Comparison of ENCODE assay signal across 1 cellular context in the genomic region with DNA sequence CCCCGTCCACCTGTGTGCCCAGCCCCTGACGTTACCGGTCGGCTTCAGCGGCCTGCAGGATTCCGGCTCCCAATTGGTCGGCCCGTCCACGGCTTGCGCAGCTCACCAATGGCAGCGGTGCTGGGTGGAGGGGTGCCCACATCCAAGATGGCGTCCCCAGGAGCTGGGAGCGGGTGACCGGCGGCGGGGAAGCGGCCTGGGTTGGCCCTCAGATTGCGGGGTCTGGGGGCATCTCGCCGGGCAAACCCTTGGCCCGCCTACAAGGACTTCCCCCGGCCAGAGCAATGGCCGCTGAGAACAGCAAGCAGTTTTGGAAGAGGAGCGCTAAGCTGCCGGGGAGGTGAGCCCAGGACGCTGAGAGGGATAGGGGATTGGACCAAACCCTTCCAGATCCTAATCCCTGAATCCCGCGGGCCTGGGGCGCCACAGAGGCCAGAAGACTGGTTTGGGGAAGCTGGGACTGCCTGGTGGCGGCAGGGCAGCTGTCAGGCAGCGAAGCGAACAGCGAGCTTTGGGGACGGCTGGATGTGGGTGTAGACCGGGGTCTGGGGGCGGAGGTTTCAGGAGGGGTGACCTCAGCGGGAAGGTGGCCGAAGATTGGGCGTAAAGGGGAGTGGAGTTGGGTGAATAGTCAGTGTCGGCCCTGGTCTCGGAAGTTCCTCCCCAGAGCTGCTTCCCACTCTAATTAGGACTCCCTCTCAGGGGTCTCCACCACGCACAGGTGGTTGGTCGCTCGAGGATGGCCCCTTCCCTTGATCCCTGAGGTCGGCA.
TF ChIP-seq lines count a peak whose summit lies in the region.

A gene with protein sequence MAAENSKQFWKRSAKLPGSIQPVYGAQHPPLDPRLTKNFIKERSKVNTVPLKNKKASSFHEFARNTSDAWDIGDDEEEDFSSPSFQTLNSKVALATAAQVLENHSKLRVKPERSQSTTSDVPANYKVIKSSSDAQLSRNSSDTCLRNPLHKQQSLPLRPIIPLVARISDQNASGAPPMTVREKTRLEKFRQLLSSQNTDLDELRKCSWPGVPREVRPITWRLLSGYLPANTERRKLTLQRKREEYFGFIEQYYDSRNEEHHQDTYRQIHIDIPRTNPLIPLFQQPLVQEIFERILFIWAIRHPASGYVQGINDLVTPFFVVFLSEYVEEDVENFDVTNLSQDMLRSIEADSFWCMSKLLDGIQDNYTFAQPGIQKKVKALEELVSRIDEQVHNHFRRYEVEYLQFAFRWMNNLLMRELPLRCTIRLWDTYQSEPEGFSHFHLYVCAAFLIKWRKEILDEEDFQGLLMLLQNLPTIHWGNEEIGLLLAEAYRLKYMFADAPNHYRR (plus strand): TSS at position 139 of the 771 bp plus-strand sequence. CDS start 146 bp downstream, at position 285.
A gene (minus strand): TSS at position 511 of the 771 bp plus-strand sequence. CDS start 39,114 bp downstream, outside the sequence.

TF ChIP-seq in A549, 52 proteins besides CTCF, POLR2A, EP300 and RAD21 (continued from another document):
- TF ChIP-seq, protein P1, sequence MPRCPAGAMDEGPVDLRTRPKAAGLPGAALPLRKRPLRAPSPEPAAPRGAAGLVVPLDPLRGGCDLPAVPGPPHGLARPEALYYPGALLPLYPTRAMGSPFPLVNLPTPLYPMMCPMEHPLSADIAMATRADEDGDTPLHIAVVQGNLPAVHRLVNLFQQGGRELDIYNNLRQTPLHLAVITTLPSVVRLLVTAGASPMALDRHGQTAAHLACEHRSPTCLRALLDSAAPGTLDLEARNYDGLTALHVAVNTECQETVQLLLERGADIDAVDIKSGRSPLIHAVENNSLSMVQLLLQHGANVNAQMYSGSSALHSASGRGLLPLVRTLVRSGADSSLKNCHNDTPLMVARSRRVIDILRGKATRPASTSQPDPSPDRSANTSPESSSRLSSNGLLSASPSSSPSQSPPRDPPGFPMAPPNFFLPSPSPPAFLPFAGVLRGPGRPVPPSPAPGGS (IDR thresholded peaks at IDR 0.05), result no peak
- TF ChIP-seq HOXA7 (CRISPR knock-in tag; IDR thresholded peaks at IDR 0.05) (no peak), ZC3H11A (IDR thresholded peaks at IDR 0.05) (no peak), EHMT2 (IDR thresholded peaks at IDR 0.05; ENCODE audit: low read depth) (no peak), HEYL (CRISPR knock-in tag; IDR thresholded peaks at IDR 0.05) (no peak), HDAC2 (IDR thresholded peaks at IDR 0.05) (no peak), RFX5 (IDR thresholded peaks at IDR 0.05) (0 out of 2 replicates have a peak, but pooled peaks have one; percentile 28)
- TF ChIP-seq, protein P2, sequence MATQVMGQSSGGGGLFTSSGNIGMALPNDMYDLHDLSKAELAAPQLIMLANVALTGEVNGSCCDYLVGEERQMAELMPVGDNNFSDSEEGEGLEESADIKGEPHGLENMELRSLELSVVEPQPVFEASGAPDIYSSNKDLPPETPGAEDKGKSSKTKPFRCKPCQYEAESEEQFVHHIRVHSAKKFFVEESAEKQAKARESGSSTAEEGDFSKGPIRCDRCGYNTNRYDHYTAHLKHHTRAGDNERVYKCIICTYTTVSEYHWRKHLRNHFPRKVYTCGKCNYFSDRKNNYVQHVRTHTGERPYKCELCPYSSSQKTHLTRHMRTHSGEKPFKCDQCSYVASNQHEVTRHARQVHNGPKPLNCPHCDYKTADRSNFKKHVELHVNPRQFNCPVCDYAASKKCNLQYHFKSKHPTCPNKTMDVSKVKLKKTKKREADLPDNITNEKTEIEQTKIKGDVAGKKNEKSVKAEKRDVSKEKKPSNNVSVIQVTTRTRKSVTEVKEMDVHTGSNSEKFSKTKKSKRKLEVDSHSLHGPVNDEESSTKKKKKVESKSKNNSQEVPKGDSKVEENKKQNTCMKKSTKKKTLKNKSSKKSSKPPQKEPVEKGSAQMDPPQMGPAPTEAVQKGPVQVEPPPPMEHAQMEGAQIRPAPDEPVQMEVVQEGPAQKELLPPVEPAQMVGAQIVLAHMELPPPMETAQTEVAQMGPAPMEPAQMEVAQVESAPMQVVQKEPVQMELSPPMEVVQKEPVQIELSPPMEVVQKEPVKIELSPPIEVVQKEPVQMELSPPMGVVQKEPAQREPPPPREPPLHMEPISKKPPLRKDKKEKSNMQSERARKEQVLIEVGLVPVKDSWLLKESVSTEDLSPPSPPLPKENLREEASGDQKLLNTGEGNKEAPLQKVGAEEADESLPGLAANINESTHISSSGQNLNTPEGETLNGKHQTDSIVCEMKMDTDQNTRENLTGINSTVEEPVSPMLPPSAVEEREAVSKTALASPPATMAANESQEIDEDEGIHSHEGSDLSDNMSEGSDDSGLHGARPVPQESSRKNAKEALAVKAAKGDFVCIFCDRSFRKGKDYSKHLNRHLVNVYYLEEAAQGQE (IDR thresholded peaks at IDR 0.05), result no peak
- TF ChIP-seq, protein P3, sequence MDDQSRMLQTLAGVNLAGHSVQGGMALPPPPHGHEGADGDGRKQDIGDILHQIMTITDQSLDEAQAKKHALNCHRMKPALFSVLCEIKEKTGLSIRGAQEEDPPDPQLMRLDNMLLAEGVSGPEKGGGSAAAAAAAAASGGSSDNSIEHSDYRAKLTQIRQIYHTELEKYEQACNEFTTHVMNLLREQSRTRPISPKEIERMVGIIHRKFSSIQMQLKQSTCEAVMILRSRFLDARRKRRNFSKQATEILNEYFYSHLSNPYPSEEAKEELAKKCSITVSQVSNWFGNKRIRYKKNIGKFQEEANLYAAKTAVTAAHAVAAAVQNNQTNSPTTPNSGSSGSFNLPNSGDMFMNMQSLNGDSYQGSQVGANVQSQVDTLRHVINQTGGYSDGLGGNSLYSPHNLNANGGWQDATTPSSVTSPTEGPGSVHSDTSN (IDR thresholded peaks at IDR 0.05), result no peak
